ENCODE assay signal across 11 cellular contexts in genomic region chrX:109911046-109911445, GRCh38.
A peak's percentile ranks its signal among the peaks of the same experiment; 100 is the strongest.
DNase-seq lines count a peak whose midpoint lies in the region; ATAC-seq, FAIRE-seq and TF ChIP-seq lines count a peak whose summit lies in the region.
"Had no signal": no experiment of that assay in that cellular context is flagged by ENCODE, and none has a peak within 500 bp of the region (broad histone marks: within the 10 kb centered on the region; RNA-seq: fewer than 3 reads in every experiment).

No MANE protein-coding gene starts in this region.

- peak; percentile 50 for TF ChIP-seq RAD21 in HCT116 (IDR thresholded peaks at IDR 0.05; ENCODE audit: low read depth)
- TF ChIP-seq RAD21 in HepG2 (CRISPR knock-in tag; IDR thresholded peaks at IDR 0.05): no peak

- TF ChIP-seq EP300 in HepG2 (IDR thresholded peaks at IDR 0.05; ENCODE audit: low read depth in 2 of 2, low read length in 2 of 2) (no peak), HepG2 (CRISPR knock-in tag; IDR thresholded peaks at IDR 0.05; ENCODE audit: borderline replicate concordance) (no peak)

- H3K4me1 ChIP-seq in HCT116 (ENCODE audit: control insufficient read depth in 1 of 2, insufficient read depth in 2 of 2, low read length in 2 of 2) (no peaks in the 10 kb centered on the region), HepG2 (ENCODE audit: insufficient read depth, low read length) (peaks cover 13% of the 10 kb centered on the region)

- in situ Hi-C loops in astrocyte of the cerebellum (cut with HindIII; ENCODE audit: low sequenced_read_pairs) (no loop called here), HepG2 (cut with HindIII; ENCODE audit: extremely low pct_ligation_motif_present, low pct_unique_long_range_greater_than_20kb) (loop anchor here (25.0 kb wide), 1 partner anchor 501 kb away; no protein-coding TSS in a partner anchor)

- H3K9me3 ChIP-seq in HCT116 (ENCODE audit: control insufficient read depth in 1 of 2, insufficient read depth in 1 of 2, low read depth in 1 of 2, low read length in 2 of 2): no peaks in the 10 kb centered on the region
- H3K9me3 ChIP-seq in HepG2 (ENCODE audit: low read length): no peaks in the 10 kb centered on the region
- H3K9me3 ChIP-seq: MG63 had no signal

- FAIRE-seq in HepG2 (lab: Jason Lieb, UNC): peak; percentile 32
- FAIRE-seq: urothelium cell line had no signal

- CTCF ChIA-PET in HCT116 (lab: Charles Lee): interaction anchor here (1.1 to 1.4 kb wide), 3 partner anchors 20 to 426 kb away, joined by 3 to 7 read pairs (median 6); no protein-coding TSS in a partner anchor
- CTCF ChIA-PET in HepG2 (lab: Yijun Ruan, JAX; ENCODE audit: low intra/inter-chr PET ratio, low total read pairs): no interaction called here

- BruUV-seq in HCT116 (replicated peaks; lab: Mats Ljungman, UMichigan) (no TSS peak), HepG2 (replicated peaks; lab: Mats Ljungman, UMichigan) (no TSS peak)

- 4% methylated on average over 1 of the region's 1 CpG for WGBS in HepG2 (ENCODE audit: low lambda C conversion rate)

- ATAC-seq in HCT116 (no peak), HepG2 (no peak), GM18505 (IDR thresholded peaks at IDR 0.05; ENCODE audit: unreplicated experiment) (no peak)

- H4K20me1 ChIP-seq in HCT116 (ENCODE audit: insufficient read depth) (no peaks in the 10 kb centered on the region), HepG2 (ENCODE audit: insufficient read depth, low read length) (no peaks in the 10 kb centered on the region)

- no peak overlapping the region for H3K4me2 ChIP-seq in HCT116 (ENCODE audit: low read length)
- H3K4me2 ChIP-seq in HepG2 (ENCODE audit: low read depth, low read length): no peak overlapping the region

- H3K36me3 ChIP-seq in HCT116 (ENCODE audit: control insufficient read depth in 1 of 2, insufficient read depth in 2 of 2, low read length in 2 of 2): no peaks in the 10 kb centered on the region
- H3K36me3 ChIP-seq in HepG2 (replicated peaks in 1 of 2; ENCODE audit: control insufficient read depth in 1 of 2, insufficient read depth in 2 of 2, low read length in 2 of 2): no peaks in the 10 kb centered on the region
- H3K36me3 ChIP-seq: MG63 had no signal

- H3K79me2 ChIP-seq in HCT116 (ENCODE audit: insufficient read depth, low read length) (no peaks in the 10 kb centered on the region), HepG2 (ENCODE audit: insufficient read depth, low read length) (no peaks in the 10 kb centered on the region)

- TF ChIP-seq POLR2A in HCT116 (IDR thresholded peaks at IDR 0.05; ENCODE audit: borderline replicate concordance, extremely low read depth, insufficient read depth, insufficient read length): no peak
- TF ChIP-seq POLR2A in HepG2 (IDR thresholded peaks at IDR 0.05; ENCODE audit: insufficient read depth in 1 of 2, low read depth in 2 of 2, low read length in 2 of 2): no peak
- TF ChIP-seq POLR2A in GM18505 (IDR thresholded peaks at IDR 0.05; ENCODE audit: borderline replicate concordance, extremely low read depth, insufficient read depth, insufficient read length): no peak

- POLR2A ChIA-PET in HCT116 (lab: Charles Lee): no interaction called here
- POLR2A ChIA-PET in HepG2 (lab: Yijun Ruan, JAX): no interaction called here

- H3K4me3 ChIP-seq in AG09309 (ENCODE audit: control insufficient read depth, low read depth, low read length) (no peak overlapping the region), HCT116 (replicated peaks in 1 of 2; ENCODE audit: low read depth in 1 of 2, low read length in 2 of 2) (no peak overlapping the region), astrocyte of the cerebellum (ENCODE audit: low read depth, low read length) (no peak overlapping the region), HepG2 (replicated peaks in 1 of 3; ENCODE audit: insufficient read depth in 1 of 3, low read depth in 2 of 3, low read length in 3 of 3) (no peak overlapping the region)
- H3K4me3 ChIP-seq: MG63 had no signal

- H2AFZ ChIP-seq in HCT116 (ENCODE audit: low read depth, low read length, poor library complexity, severe bottlenecking) (no peak overlapping the region), HepG2 (ENCODE audit: low read length) (no peak overlapping the region)

- DNase-seq in AG09309 (ENCODE audit: low read depth) (no peak), HCT116 (ENCODE audit: low read depth, low spot score) (no peak), astrocyte of the cerebellum (ENCODE audit: low read depth) (no peak), HepG2 (ENCODE audit: low spot score) (no peak), Ammon's horn (ENCODE audit: low spot score) (no peak), amniotic stem cell (lab: John Stamatoyannopoulos, UW) (no peak)
- DNase-seq in activated CD8-positive, alpha-beta memory T cell treated with anti-CD3 and anti-CD28 coated beads for 24 hours: no peak
- DNase-seq: activated naive CD4-positive, alpha-beta T cell treated with anti-CD3 and anti-CD28 coated beads, Interleukin-2, amount 50 U/mL, for 16 hours; MG63 had no signal

- H3K27ac ChIP-seq in HCT116 (ENCODE audit: low read depth, low read length) (no peak overlapping the region), HepG2 (ENCODE audit: extremely low read length, insufficient read depth, low read length) (no peak overlapping the region)

- H3K9me2 ChIP-seq in HCT116 (ENCODE audit: insufficient read depth): no peaks in the 10 kb centered on the region

- H3K27me3 ChIP-seq in HCT116 (ENCODE audit: insufficient read depth, low read length) (no peaks in the 10 kb centered on the region), HepG2 (ENCODE audit: control insufficient read depth in 1 of 2, insufficient read depth in 2 of 2, low read length in 2 of 2) (no peaks in the 10 kb centered on the region)
- H3K27me3 ChIP-seq: MG63 had no signal

- intact Hi-C loops in HCT116 (cut with micrococcal nuclease): loop anchor here (2.0 to 10.0 kb wide), 3 partner anchors 236 to 504 kb away; partner anchors contain the start of gene AMMECR1
- intact Hi-C loops in HepG2 (cut with micrococcal nuclease; ENCODE audit: unreplicated experiment): loop anchor here (2.0 kb wide), 1 partner anchor 214 kb away; no protein-coding TSS in a partner anchor

- RAD21 ChIA-PET in HCT116 (lab: Charles Lee; ENCODE audit: low non-redundant PET in 1 of 2, low total read pairs in 2 of 2, uncharacterized antibody in 2 of 2, unreplicated experiment in 2 of 2): no interaction called here

- H3K9ac ChIP-seq in HCT116 (ENCODE audit: low read length): no peak overlapping the region
- H3K9ac ChIP-seq in HepG2 (ENCODE audit: insufficient read depth, low read depth, low read length): no peak overlapping the region

- TF ChIP-seq CTCF in AG09309 (IDR thresholded peaks at IDR 0.05; ENCODE audit: control insufficient read depth, insufficient read depth, low read depth, low read length, missing control alignments) (peak; percentile 60), HCT116 (IDR thresholded peaks at IDR 0.05 in 2 of 3, conservative IDR thresholded peaks at IDR 0.05 in 1 of 3; ENCODE audit: borderline replicate concordance in 1 of 3, insufficient read depth in 1 of 3, low read depth in 2 of 3, low read length in 2 of 3) (peak; percentile 35 to 51 (median 39); a peak in 5 of 6 replicates), astrocyte of the cerebellum (IDR thresholded peaks at IDR 0.05; ENCODE audit: low read depth, low read length, missing control alignments) (peak; percentile 50), HepG2 (CRISPR knock-in tag; IDR thresholded peaks at IDR 0.05) (peak; percentile 34)

TF ChIP-seq in HCT116, 20 proteins besides CTCF, POLR2A, EP300 and RAD21 (continues in another document):
- TF ChIP-seq ELF1 (IDR thresholded peaks at IDR 0.05; ENCODE audit: borderline replicate concordance, low read depth): no peak
- TF ChIP-seq MAX (IDR thresholded peaks at IDR 0.05): no peak
- no peak for TF ChIP-seq EZH2phosphoT487 (IDR thresholded peaks at IDR 0.05; ENCODE audit: borderline replicate concordance)
- TF ChIP-seq FOSL1 (IDR thresholded peaks at IDR 0.05; ENCODE audit: low read depth): no peak
- TF ChIP-seq TCF7L2 (IDR thresholded peaks at IDR 0.05; ENCODE audit: borderline replicate concordance, extremely low read depth, insufficient read depth, insufficient read length): no peak
- no peak for TF ChIP-seq SP1 (IDR thresholded peaks at IDR 0.05; ENCODE audit: low read depth)

TF ChIP-seq in HepG2, 621 proteins besides CTCF, POLR2A, EP300 and RAD21:
- TF ChIP-seq STAG1 (CRISPR knock-in tag; IDR thresholded peaks at IDR 0.05): peak; percentile 44
- no peak for TF ChIP-seq ZNF784 (CRISPR knock-in tag; IDR thresholded peaks at IDR 0.05; ENCODE audit: borderline replicate concordance)
